In genomic region chr17:40099627-40100418, GRCh38 we compare ENCODE assay signal across 8 cellular contexts. TPM values are rescaled to one million over a fixed set of nuclear protein-coding genes. Genes with fewer than 3 reads are reported as not detected.
DNase-seq lines count a peak whose midpoint lies in the region; ATAC-seq and TF ChIP-seq lines count a peak whose summit lies in the region.

No MANE protein-coding gene starts in this region.

- no peaks in the 10 kb centered on the region for H3K36me3 ChIP-seq in endodermal cell (ENCODE audit: control insufficient read depth, insufficient read depth, low read length)

- no peaks in the 10 kb centered on the region for H3K9me3 ChIP-seq in endodermal cell (ENCODE audit: control insufficient read depth, low read length)

- H3K4me1 Mint-ChIP-seq in endodermal cell = peaks cover 42% of the 10 kb centered on the region
- H3K4me1 Mint-ChIP-seq in nephron progenitor cell = peaks cover 82% of the 10 kb centered on the region

- H3K27ac ChIP-seq in endodermal cell (ENCODE audit: low read depth, low read length) = no peak overlapping the region

- H3K36me3 Mint-ChIP-seq in endodermal cell (ENCODE audit: low read depth) (peaks cover 12% of the 10 kb centered on the region), nephron progenitor cell (ENCODE audit: low read depth) (peaks cover 18% of the 10 kb centered on the region)

- no peak overlapping the region for H3K9ac ChIP-seq in endodermal cell (ENCODE audit: extremely low read depth, low read length, poor library complexity, severe bottlenecking)

- H3K4me3 Mint-ChIP-seq in endodermal cell (peak overlapping the region; percentile 53), nephron progenitor cell (peak overlapping the region; percentile 89)

- H3K4me1 ChIP-seq in endodermal cell (ENCODE audit: control insufficient read depth, insufficient read depth, low read length) = peaks cover 5% of the 10 kb centered on the region

- H3K9me3 Mint-ChIP-seq in endodermal cell (peaks cover 10% of the 10 kb centered on the region), nephron progenitor cell (no peaks in the 10 kb centered on the region)

- DNase-seq in GM12865 (ENCODE audit: low read depth) = no peak
- DNase-seq in OCI-M1 (lab: John Stamatoyannopoulos, UW) = peak; percentile 65
- peak; percentile 68 for DNase-seq in endodermal cell
- DNase-seq in nephron progenitor cell = peak; percentile 30
- no peak for DNase-seq in HT-29 (ENCODE audit: low spot score)
- DNase-seq in foreskin melanocyte = no peak
- DNase-seq in midbrain (lab: John Stamatoyannopoulos, UW) = no peak

- H3K27me3 Mint-ChIP-seq in endodermal cell (ENCODE audit: insufficient read depth) (peaks cover 57% of the 10 kb centered on the region), nephron progenitor cell (ENCODE audit: low read depth, poor library complexity) (peaks cover 8% of the 10 kb centered on the region)

- no peak for ATAC-seq in HG03571 (IDR thresholded peaks at IDR 0.05; ENCODE audit: unreplicated experiment)

- peaks cover 11% of the 10 kb centered on the region for H3K27me3 ChIP-seq in endodermal cell (ENCODE audit: control insufficient read depth, insufficient read depth, low read length, poor library complexity, severe bottlenecking)

- WGBS in endodermal cell (ENCODE audit: insufficient coverage in 1 of 2, insufficient read length in 1 of 2), 2 experiments = 17 to 34% methylated on average over 13 to 29 of the region's 31 CpGs

- H3K4me3 ChIP-seq in GM12865 (ENCODE audit: low read depth, low read length) (peak overlapping the region; percentile 81), endodermal cell (ENCODE audit: low read length) (peak overlapping the region; percentile 79)

- peak overlapping the region; percentile 95 for H3K27ac Mint-ChIP-seq in endodermal cell
- H3K27ac Mint-ChIP-seq in nephron progenitor cell = no peak overlapping the region

- TF ChIP-seq CTCF in GM12865 (IDR thresholded peaks at IDR 0.05; ENCODE audit: insufficient read depth, low read depth, low read length, missing control alignments) = no peak
- no peak for TF ChIP-seq CTCF in endodermal cell (conservative IDR thresholded peaks at IDR 0.05)
- TF ChIP-seq CTCF in nephron progenitor cell (IDR thresholded peaks at IDR 0.05) = no peak

RNA-seq across cellular contexts. Expression of gene NR1D1, which starts 0.6 kb away (rescaled TPM):
- total RNA-seq in endodermal cell = 1 to 10 TPM; 3.0 to 4.4 TPM
- 3.1 TPM for polyA plus RNA-seq in endodermal cell (2013, experiment 1 of 2)
- polyA plus RNA-seq in endodermal cell (2013, experiment 2 of 2) = 2.3 TPM
- total RNA-seq in HT-29 (2014; rRNA removed; shearing (Covaris generic)) = 22.6 and 25.7 TPM in 2 replicates

RNA-seq across cellular contexts. Expression of gene MSL1, which starts 21.9 kb away (rescaled TPM):
- total RNA-seq in endodermal cell = 100 to 1,000 TPM in 1 of 2 donors, 10 to 100 TPM in 1; 95.4 to 108 TPM
- 126 TPM for polyA plus RNA-seq in endodermal cell (2013, experiment 1 of 2)
- polyA plus RNA-seq in endodermal cell (2013, experiment 2 of 2) = 115 TPM
- total RNA-seq in HT-29 (2014; rRNA removed; shearing (Covaris generic)) = 44.1 and 47.1 TPM in 2 replicates

RNA-seq across cellular contexts. Expression of gene THRA, which starts 37.1 kb away (rescaled TPM):
- total RNA-seq in endodermal cell = 10 to 100 TPM; 12.7 to 14.4 TPM
- 16.0 TPM for polyA plus RNA-seq in endodermal cell (2013, experiment 1 of 2)
- polyA plus RNA-seq in endodermal cell (2013, experiment 2 of 2) = 15.5 TPM
- 31.1 and 33.2 TPM in 2 replicates for total RNA-seq in HT-29 (2014; rRNA removed; shearing (Covaris generic))

RNA-seq across cellular contexts. Expression of gene CASC3, which starts 40.5 kb away (rescaled TPM):
- total RNA-seq in endodermal cell = 100 to 1,000 TPM; 113 to 116 TPM
- 121 TPM for polyA plus RNA-seq in endodermal cell (2013, experiment 1 of 2)
- 108 TPM for polyA plus RNA-seq in endodermal cell (2013, experiment 2 of 2)
- 22.9 and 33.3 TPM in 2 replicates for total RNA-seq in HT-29 (2014; rRNA removed; shearing (Covaris generic))

RNA-seq across cellular contexts. Expression of gene MED24, which starts 45.6 kb away (rescaled TPM):
- total RNA-seq in endodermal cell = 100 to 1,000 TPM; 106 to 124 TPM
- 119 TPM for polyA plus RNA-seq in endodermal cell (2013, experiment 1 of 2)
- polyA plus RNA-seq in endodermal cell (2013, experiment 2 of 2) = 101 TPM
- 56.3 and 56.6 TPM in 2 replicates for total RNA-seq in HT-29 (2014; rRNA removed; shearing (Covaris generic))

Comparison
In these comparisons a context has a peak if more than half of its experiments do, and no peak if none do; other contexts are left out.
1. DNase-seq: peak in OCI-M1 (single experiment), endodermal cell (single experiment) and nephron progenitor cell (single experiment); none in GM12865 (single experiment), HT-29 (single experiment), foreskin melanocyte (single experiment) and midbrain (single experiment).